Comparison of ENCODE assay signal across 28 cellular contexts in the genomic region with DNA sequence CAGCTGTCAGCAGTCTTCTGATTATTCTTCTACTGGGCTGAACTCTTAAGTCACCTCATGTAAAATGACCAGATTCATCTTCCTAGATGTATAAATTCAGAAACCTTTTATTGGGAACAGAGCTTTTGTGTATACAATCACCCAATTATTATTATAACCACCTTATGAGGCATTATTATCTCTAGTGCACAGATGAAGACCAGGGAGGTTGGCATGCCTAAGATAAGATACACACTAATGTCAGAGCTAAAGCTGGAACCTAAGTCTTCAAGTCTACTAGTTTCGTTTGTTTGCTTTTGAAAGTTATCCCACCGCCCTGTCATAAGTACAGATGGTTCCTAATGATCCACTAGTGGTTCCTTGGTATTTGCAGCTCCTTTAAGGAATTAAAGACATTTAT. TPM values are rescaled to one million over a fixed set of nuclear protein-coding genes. Genes with fewer than 3 reads are reported as not detected.
"Had no signal": no experiment of that assay in that cellular context is flagged by ENCODE, and none has a peak within 500 bp of the region (broad histone marks: within the 10 kb centered on the region; RNA-seq: fewer than 3 reads in every experiment).

No MANE protein-coding gene starts in this region.

- DNase-seq: dorsolateral prefrontal cortex; effector CD4-positive, alpha-beta T cell; effector memory CD4-positive, alpha-beta T cell; esophagus squamous epithelium; gastrocnemius medialis; glutamatergic neuron; heart right ventricle; hippocampal formation; left cardiac atrium; left lung; left ventricle myocardium superior; lower lobe of right lung; naive thymus-derived CD4-positive, alpha-beta T cell had no signal

- H3K27me3 ChIP-seq: dorsolateral prefrontal cortex, esophagus squamous epithelium, gastrocnemius medialis, heart right ventricle, left lung had no signal

- H3K4me3 ChIP-seq: coronary artery, dorsolateral prefrontal cortex, esophagus squamous epithelium, gastrocnemius medialis, heart right ventricle, left lung, lower lobe of right lung had no signal

- FAIRE-seq: colon, islet of Langerhans, keratinocyte had no signal

- ATAC-seq: gastrocnemius medialis; lower lobe of right lung; naive thymus-derived CD4-positive, alpha-beta T cell had no signal

- H3K27ac ChIP-seq: coronary artery, dorsolateral prefrontal cortex, esophagus squamous epithelium, gastrocnemius medialis, left lung, lower lobe of right lung had no signal

- H3K9me3 ChIP-seq: esophagus squamous epithelium, gastrocnemius medialis, heart right ventricle, left lung, lower lobe of right lung had no signal

RNA-seq across cellular contexts. Expression of a gene that starts 14.2 kb away (rescaled TPM):
- total RNA-seq: dermis blood vessel endothelial cell; endothelial cell of umbilical vein; epithelial cell of proximal tubule; esophagus mucosa; esophagus squamous epithelium; gastrocnemius medialis; glomerular endothelial cell; heart right ventricle; kidney epithelial cell; left cardiac atrium; left ventricle myocardium superior; lower leg skin; lung microvascular endothelial cell; mesenteric fat pad; mesothelial cell of epicardium; mononuclear cell; naive thymus-derived CD4-positive, alpha-beta T cell had no signal
- polyA plus RNA-seq: endothelial cell of umbilical vein; heart right ventricle; keratinocyte; naive thymus-derived CD4-positive, alpha-beta T cell had no signal
